In the genomic region with DNA sequence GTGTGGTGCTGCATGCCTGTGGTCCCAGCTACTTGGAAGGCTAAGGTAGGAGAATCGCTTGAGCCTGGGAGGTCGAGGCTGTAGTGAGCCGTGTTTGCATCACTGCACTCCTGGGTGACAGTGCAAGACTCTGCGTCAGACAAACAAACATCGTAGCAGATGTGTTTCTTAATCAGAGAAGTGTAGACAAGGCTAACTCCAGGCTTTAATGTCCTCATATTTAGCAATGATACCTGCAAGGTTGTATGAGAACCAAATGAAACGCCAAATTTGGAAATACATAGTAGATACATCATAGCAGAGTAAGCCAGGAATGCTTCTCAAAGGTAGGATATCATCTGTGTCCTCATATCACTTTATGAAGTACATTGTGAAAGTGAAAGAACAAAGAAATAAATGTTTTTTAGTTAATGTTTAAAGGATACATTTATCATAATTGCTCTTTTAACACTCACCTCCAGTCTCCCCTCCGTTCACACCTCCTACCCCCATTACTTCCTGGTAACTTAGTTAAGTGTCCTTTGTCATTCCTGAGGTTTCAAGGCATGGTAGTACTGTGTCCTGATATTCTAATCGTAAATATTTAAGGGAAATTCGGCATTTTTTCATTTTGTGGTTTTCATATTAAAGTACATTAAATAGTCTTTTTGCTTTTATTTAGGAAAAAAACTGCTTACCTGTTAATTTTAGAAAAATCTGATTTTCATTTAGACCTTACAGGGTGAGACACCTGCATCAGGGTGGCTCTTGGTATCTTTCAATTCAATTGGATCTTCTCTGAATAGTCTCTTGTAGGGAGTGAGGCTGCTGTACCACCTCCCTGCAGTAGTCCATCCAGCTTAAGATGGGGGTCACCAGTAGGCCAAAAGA, we compare ENCODE assay signal across 1 cellular context.
TF ChIP-seq lines count a peak whose summit lies in the region.

No MANE protein-coding gene starts in this region.

TF ChIP-seq in K562, 482 proteins besides CTCF, POLR2A, EP300 and RAD21 (continued from another document):
- TF ChIP-seq ZBTB11 (CRISPR knock-in tag; IDR thresholded peaks at IDR 0.05) (0 out of 6 replicates have a peak, but pooled peaks of 1 of the 3 experiments have one; percentile 35), RBM39 (optimal IDR thresholded peaks at IDR 0.05; ENCODE audit: low read depth, low read length) (no peak), CEBPB (tag; IDR thresholded peaks at IDR 0.05) (peak; percentile 62), HMBOX1 (IDR thresholded peaks at IDR 0.05) (peak; percentile 31; the same call in 1 of the 2 replicates), TAF15 (IDR thresholded peaks at IDR 0.05; ENCODE audit: low read depth, low read length) (no peak), ATF1 (CRISPR knock-in tag; IDR thresholded peaks at IDR 0.05) (no peak), ATF1 (tag; IDR thresholded peaks at IDR 0.05) (0 out of 2 replicates have a peak, but pooled peaks have one; percentile 29), ZNF668 (CRISPR knock-in tag; IDR thresholded peaks at IDR 0.05) (no peak), FOXJ2 (tag; IDR thresholded peaks at IDR 0.05) (no peak), HNRNPUL1 (IDR thresholded peaks at IDR 0.05; ENCODE audit: low read length) (no peak), TSC22D4 (tag; IDR thresholded peaks at IDR 0.05) (no peak), ZNF639 (CRISPR knock-in tag; conservative IDR thresholded peaks at IDR 0.05 in 1 of 2, IDR thresholded peaks at IDR 0.05 in 1 of 2) (no peak), AFF4 (CRISPR knock-in tag; IDR thresholded peaks at IDR 0.05) (no peak), CREM (IDR thresholded peaks at IDR 0.05; ENCODE audit: low read depth) (peak; percentile 13; the same call in 1 of the 2 replicates), SRSF7 (optimal IDR thresholded peaks at IDR 0.05; ENCODE audit: low read depth, low read length) (no peak), ZNF316 (IDR thresholded peaks at IDR 0.05) (peak; percentile 87), ZNF561 (CRISPR knock-in tag; conservative IDR thresholded peaks at IDR 0.05) (no peak), CEBPG (CRISPR knock-in tag; IDR thresholded peaks at IDR 0.05) (no peak), CEBPG (tag; conservative IDR thresholded peaks at IDR 0.05 in 1 of 2, IDR thresholded peaks at IDR 0.05 in 1 of 2) (peak in 1 of 2 experiments; percentile 59; a peak in 1 of 4 replicates), CREB3 (tag; conservative IDR thresholded peaks at IDR 0.05; ENCODE audit: low read depth) (peak; percentile 51; the same call in 1 of the 2 replicates), STAG1 (CRISPR knock-in tag; IDR thresholded peaks at IDR 0.05; ENCODE audit: borderline replicate concordance) (no peak), BRD4 (IDR thresholded peaks at IDR 0.05) (no peak), ELK1 (CRISPR knock-in tag; IDR thresholded peaks at IDR 0.05) (no peak), ETV1 (tag; conservative IDR thresholded peaks at IDR 0.05; ENCODE audit: low read depth) (0 out of 2 replicates have a peak, but pooled peaks have one; percentile 22), HMGN3 (IDR thresholded peaks at IDR 0.05; ENCODE audit: borderline replicate concordance, extremely low read depth, insufficient read length, low read depth, low read length) (no peak), ZC3H11A (IDR thresholded peaks at IDR 0.05; ENCODE audit: low read depth, low read length) (no peak), ZNF766 (CRISPR knock-in tag; conservative IDR thresholded peaks at IDR 0.05) (peak; percentile 41; the same call in 1 of the 2 replicates)
- TF ChIP-seq, protein P1, sequence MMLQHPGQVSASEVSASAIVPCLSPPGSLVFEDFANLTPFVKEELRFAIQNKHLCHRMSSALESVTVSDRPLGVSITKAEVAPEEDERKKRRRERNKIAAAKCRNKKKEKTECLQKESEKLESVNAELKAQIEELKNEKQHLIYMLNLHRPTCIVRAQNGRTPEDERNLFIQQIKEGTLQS (IDR thresholded peaks at IDR 0.05) = peak; percentile 53
- TF ChIP-seq, protein P1 (CRISPR knock-in tag; conservative IDR thresholded peaks at IDR 0.05) = 0 out of 2 replicates have a peak, but pooled peaks have one; percentile 33
- TF ChIP-seq, protein P2, sequence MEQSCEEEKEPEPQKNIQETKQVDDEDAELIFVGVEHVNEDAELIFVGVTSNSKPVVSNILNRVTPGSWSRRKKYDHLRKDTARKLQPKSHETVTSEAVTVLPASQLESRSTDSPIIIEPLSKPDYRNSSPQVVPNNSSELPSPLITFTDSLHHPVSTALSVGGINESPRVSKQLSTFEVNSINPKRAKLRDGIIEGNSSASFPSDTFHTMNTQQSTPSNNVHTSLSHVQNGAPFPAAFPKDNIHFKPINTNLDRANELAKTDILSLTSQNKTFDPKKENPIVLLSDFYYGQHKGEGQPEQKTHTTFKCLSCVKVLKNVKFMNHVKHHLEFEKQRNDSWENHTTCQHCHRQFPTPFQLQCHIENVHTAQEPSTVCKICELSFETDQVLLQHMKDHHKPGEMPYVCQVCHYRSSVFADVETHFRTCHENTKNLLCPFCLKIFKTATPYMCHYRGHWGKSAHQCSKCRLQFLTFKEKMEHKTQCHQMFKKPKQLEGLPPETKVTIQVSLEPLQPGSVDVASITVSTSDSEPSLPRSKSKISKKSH (CRISPR knock-in tag; IDR thresholded peaks at IDR 0.05) = no peak
- TF ChIP-seq, protein P3, sequence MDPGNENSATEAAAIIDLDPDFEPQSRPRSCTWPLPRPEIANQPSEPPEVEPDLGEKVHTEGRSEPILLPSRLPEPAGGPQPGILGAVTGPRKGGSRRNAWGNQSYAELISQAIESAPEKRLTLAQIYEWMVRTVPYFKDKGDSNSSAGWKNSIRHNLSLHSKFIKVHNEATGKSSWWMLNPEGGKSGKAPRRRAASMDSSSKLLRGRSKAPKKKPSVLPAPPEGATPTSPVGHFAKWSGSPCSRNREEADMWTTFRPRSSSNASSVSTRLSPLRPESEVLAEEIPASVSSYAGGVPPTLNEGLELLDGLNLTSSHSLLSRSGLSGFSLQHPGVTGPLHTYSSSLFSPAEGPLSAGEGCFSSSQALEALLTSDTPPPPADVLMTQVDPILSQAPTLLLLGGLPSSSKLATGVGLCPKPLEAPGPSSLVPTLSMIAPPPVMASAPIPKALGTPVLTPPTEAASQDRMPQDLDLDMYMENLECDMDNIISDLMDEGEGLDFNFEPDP (CRISPR knock-in tag; IDR thresholded peaks at IDR 0.05) = no peak
- TF ChIP-seq, protein P4, sequence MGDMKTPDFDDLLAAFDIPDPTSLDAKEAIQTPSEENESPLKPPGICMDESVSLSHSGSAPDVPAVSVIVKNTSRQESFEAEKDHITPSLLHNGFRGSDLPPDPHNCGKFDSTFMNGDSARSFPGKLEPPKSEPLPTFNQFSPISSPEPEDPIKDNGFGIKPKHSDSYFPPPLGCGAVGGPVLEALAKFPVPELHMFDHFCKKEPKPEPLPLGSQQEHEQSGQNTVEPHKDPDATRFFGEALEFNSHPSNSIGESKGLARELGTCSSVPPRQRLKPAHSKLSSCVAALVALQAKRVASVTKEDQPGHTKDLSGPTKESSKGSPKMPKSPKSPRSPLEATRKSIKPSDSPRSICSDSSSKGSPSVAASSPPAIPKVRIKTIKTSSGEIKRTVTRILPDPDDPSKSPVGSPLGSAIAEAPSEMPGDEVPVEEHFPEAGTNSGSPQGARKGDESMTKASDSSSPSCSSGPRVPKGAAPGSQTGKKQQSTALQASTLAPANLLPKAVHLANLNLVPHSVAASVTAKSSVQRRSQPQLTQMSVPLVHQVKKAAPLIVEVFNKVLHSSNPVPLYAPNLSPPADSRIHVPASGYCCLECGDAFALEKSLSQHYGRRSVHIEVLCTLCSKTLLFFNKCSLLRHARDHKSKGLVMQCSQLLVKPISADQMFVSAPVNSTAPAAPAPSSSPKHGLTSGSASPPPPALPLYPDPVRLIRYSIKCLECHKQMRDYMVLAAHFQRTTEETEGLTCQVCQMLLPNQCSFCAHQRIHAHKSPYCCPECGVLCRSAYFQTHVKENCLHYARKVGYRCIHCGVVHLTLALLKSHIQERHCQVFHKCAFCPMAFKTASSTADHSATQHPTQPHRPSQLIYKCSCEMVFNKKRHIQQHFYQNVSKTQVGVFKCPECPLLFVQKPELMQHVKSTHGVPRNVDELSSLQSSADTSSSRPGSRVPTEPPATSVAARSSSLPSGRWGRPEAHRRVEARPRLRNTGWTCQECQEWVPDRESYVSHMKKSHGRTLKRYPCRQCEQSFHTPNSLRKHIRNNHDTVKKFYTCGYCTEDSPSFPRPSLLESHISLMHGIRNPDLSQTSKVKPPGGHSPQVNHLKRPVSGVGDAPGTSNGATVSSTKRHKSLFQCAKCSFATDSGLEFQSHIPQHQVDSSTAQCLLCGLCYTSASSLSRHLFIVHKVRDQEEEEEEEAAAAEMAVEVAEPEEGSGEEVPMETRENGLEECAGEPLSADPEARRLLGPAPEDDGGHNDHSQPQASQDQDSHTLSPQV (IDR thresholded peaks at IDR 0.05) = peak; percentile 36; the same call in 1 of the 2 replicates
TF ChIP-seq in K562: peak in this region for 15.
